Comparison of ENCODE assay signal across 19 cellular contexts in the genomic region with DNA sequence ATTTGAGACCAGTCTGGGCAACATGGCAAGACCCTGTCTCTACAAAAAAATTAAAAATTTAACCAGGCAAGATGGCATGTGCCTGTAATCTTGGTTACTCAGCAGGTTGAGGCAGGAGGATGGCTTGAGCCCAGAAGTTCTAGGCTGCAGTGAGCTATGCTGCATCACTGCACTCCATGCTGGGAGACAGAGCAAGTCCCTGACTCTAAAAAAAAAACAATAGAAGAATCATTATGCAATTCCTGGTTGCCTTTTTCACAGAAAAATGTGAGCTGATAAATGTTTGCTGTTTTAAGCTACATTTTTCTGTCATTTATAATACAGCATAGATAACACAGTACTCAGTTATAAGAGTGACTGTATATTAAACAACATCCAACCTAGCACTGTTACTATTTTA.
"Had no signal": no experiment of that assay in that cellular context is flagged by ENCODE, and none has a peak within 500 bp of the region (broad histone marks: within the 10 kb centered on the region; RNA-seq: fewer than 3 reads in every experiment).

No MANE protein-coding gene starts in this region.

- ATAC-seq: activated CD8-positive, alpha-beta T cell treated with anti-CD3 and anti-CD28 coated beads for 36 hours; activated T-helper 17 cell treated with anti-CD3 and anti-CD28 coated beads, Interleukin-2, amount 50 U/mL, for 72 hours; esophagus mucosa; left lobe of liver; mucosa of descending colon had no signal

- H3K4me1 ChIP-seq: prostate gland, right atrium auricular region, suprapubic skin had no signal

- DNase-seq: activated CD4-positive, alpha-beta T cell treated with anti-CD3 and anti-CD28 coated beads for 48 hours; activated CD4-positive, CD25-positive, alpha-beta regulatory T cell; activated CD8-positive, alpha-beta T cell treated with anti-CD3 and anti-CD28 coated beads for 36 hours; activated naive CD4-positive, alpha-beta T cell; activated naive CD8-positive, alpha-beta T cell treated with anti-CD3 and anti-CD28 coated beads for 36 hours; activated T-cell treated with anti-CD3 and anti-CD28 coated beads, Interleukin-2, amount 50 U/mL, for 1 hour; effector CD8-positive, alpha-beta T cell; foreskin fibroblast; kidney; mucosa of descending colon; naive B cell; T1000 had no signal

- FAIRE-seq: bronchial epithelial cell, kidney had no signal

- H3K27me3 ChIP-seq: right atrium auricular region, suprapubic skin had no signal

- H3K27ac ChIP-seq: prostate gland, right atrium auricular region, suprapubic skin had no signal

- H3K9me3 ChIP-seq: mucosa of descending colon, prostate gland, right atrium auricular region, suprapubic skin had no signal

- H3K4me3 ChIP-seq: mucosa of descending colon, prostate gland, right atrium auricular region, suprapubic skin had no signal

- H3K36me3 ChIP-seq: prostate gland, right atrium auricular region had no signal
